In the genomic region with DNA sequence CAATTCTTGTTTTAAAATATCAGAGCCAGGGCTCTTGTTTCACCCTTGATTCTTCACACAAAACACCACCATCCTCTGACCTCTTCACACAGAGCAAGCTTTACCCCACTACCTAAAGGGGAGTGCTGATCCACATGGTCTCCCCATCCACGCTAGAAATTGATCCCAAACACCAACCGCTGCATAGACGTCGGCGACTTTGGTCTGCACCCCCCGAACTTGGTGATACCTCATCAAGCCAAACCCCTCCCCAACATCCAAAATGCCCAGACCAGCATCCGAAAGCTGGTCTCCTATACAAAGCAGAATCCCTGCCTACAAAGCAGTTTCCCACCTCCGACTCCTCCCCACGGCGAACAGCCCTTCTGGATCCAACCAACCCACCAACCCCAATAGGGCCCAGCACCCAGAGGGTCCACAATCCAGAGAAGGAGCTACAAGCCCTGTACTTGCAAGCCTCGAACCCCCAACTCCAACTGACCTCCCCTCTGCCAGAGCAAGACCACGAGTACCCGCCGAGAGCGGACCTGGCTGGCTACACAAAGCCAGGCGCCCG, we compare ENCODE assay signal across 1 cellular context.
TF ChIP-seq lines count a peak whose summit lies in the region.

No MANE protein-coding gene starts in this region.

TF ChIP-seq in IMR-90, 13 proteins besides CTCF, POLR2A, EP300 and RAD21 (continued from another document):
- no peak for TF ChIP-seq USF2 (IDR thresholded peaks at IDR 0.05; ENCODE audit: low read depth, low read length)
- no peak for TF ChIP-seq RFX5 (IDR thresholded peaks at IDR 0.05; ENCODE audit: low read depth, low read length)
- TF ChIP-seq BHLHE40 (IDR thresholded peaks at IDR 0.05; ENCODE audit: low read depth, low read length), result no peak
- TF ChIP-seq RCOR1 (IDR thresholded peaks at IDR 0.05; ENCODE audit: insufficient replicate concordance, low read length), result no peak
